Comparison of ENCODE assay signal across 1 cellular context in genomic region chr12:104263580-104264358, GRCh38.
A peak's percentile ranks its signal among the peaks of the same experiment; 100 is the strongest.
TF ChIP-seq lines count a peak whose summit lies in the region.

No MANE protein-coding gene starts in this region.

TF ChIP-seq in SK-N-SH, 30 proteins besides CTCF, POLR2A, EP300 and RAD21 (continued from another document):
- TF ChIP-seq NRF1 (IDR thresholded peaks at IDR 0.05; ENCODE audit: low read depth, low read length) (no peak), FOXJ3 (CRISPR knock-in tag; IDR thresholded peaks at IDR 0.05) (0 out of 2 replicates have a peak, but pooled peaks have one; percentile 34), USF1 (IDR thresholded peaks at IDR 0.05; ENCODE audit: borderline replicate concordance, low read depth) (no peak), SMC3 (IDR thresholded peaks at IDR 0.05; ENCODE audit: low read depth, low read length) (no peak), FOSL2 (IDR thresholded peaks at IDR 0.05; ENCODE audit: borderline replicate concordance, low read depth) (peak; percentile 2; the same call in 1 of the 2 replicates), RCOR1 (IDR thresholded peaks at IDR 0.05; ENCODE audit: low read length) (peak; percentile 97), FOXM1 (IDR thresholded peaks at IDR 0.05; ENCODE audit: low read depth) (no peak), YY1 (IDR thresholded peaks at IDR 0.05; ENCODE audit: low read depth) (no peak), GATA2 (CRISPR knock-in tag; IDR thresholded peaks at IDR 0.05) (peak; percentile 71), PBX3 (IDR thresholded peaks at IDR 0.05) (peak; percentile 97), MEF2A (IDR thresholded peaks at IDR 0.05; ENCODE audit: borderline replicate concordance, low read depth) (no peak), JUND (IDR thresholded peaks at IDR 0.05) (peak; percentile 50), REST (IDR thresholded peaks at IDR 0.05; ENCODE audit: low read depth, low read length) (no peak), TAF1 (IDR thresholded peaks at IDR 0.05; ENCODE audit: borderline replicate concordance, low read depth, low read length) (no peak), CHD2 (IDR thresholded peaks at IDR 0.05; ENCODE audit: low read length, partially characterized antibody) (no peak), ZBTB33 (IDR thresholded peaks at IDR 0.05; ENCODE audit: borderline replicate concordance, low read depth) (no peak)
- TF ChIP-seq, protein P1, sequence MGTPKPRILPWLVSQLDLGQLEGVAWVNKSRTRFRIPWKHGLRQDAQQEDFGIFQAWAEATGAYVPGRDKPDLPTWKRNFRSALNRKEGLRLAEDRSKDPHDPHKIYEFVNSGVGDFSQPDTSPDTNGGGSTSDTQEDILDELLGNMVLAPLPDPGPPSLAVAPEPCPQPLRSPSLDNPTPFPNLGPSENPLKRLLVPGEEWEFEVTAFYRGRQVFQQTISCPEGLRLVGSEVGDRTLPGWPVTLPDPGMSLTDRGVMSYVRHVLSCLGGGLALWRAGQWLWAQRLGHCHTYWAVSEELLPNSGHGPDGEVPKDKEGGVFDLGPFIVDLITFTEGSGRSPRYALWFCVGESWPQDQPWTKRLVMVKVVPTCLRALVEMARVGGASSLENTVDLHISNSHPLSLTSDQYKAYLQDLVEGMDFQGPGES (IDR thresholded peaks at IDR 0.05; ENCODE audit: low read depth, low read length): no peak
- TF ChIP-seq, protein P2, sequence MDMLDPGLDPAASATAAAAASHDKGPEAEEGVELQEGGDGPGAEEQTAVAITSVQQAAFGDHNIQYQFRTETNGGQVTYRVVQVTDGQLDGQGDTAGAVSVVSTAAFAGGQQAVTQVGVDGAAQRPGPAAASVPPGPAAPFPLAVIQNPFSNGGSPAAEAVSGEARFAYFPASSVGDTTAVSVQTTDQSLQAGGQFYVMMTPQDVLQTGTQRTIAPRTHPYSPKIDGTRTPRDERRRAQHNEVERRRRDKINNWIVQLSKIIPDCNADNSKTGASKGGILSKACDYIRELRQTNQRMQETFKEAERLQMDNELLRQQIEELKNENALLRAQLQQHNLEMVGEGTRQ (IDR thresholded peaks at IDR 0.05; ENCODE audit: borderline replicate concordance, low read depth, low read length): no peak
